1 cellular context compared by ENCODE assay signal in genomic region chr2:171244970-171245782, GRCh38.
A peak's percentile ranks its signal among the peaks of the same experiment; 100 is the strongest.
TF ChIP-seq lines count a peak whose summit lies in the region.

No MANE protein-coding gene starts in this region.

TF ChIP-seq in K562, 482 proteins besides CTCF, POLR2A, EP300 and RAD21 (continued from another document):
- no peak for TF ChIP-seq NR0B1 (IDR thresholded peaks at IDR 0.05; ENCODE audit: partially characterized antibody)
- TF ChIP-seq ZNF41 (CRISPR knock-in tag; conservative IDR thresholded peaks at IDR 0.05), result peak; percentile 37; the same call in 1 of the 2 replicates
- peak; percentile 91 for TF ChIP-seq PTRF (tag; IDR thresholded peaks at IDR 0.05)
- no peak for TF ChIP-seq BRF1 (IDR thresholded peaks at IDR 0.05; ENCODE audit: borderline replicate concordance, extremely low read depth, insufficient read length)
- peak; percentile 66 for TF ChIP-seq SMAD4 (CRISPR knock-in tag; conservative IDR thresholded peaks at IDR 0.05)
- peak; percentile 29; the same call in 1 of the 2 replicates for TF ChIP-seq TCF15 (CRISPR knock-in tag; IDR thresholded peaks at IDR 0.05)
- TF ChIP-seq ZNF583 (CRISPR knock-in tag; IDR thresholded peaks at IDR 0.05), result peak; percentile 76
- TF ChIP-seq ZBTB26 (CRISPR knock-in tag; IDR thresholded peaks at IDR 0.05), result no peak
- TF ChIP-seq ARID4B (CRISPR knock-in tag; IDR thresholded peaks at IDR 0.05), result no peak
- TF ChIP-seq NELFE (IDR thresholded peaks at IDR 0.05; ENCODE audit: insufficient read depth, insufficient read length), result no peak
- peak; percentile 39; the same call in 1 of the 2 replicates for TF ChIP-seq SMARCE1 (IDR thresholded peaks at IDR 0.05)
- TF ChIP-seq ZSCAN32 (CRISPR knock-in tag; IDR thresholded peaks at IDR 0.05), result no peak
- TF ChIP-seq BHLHE40 (IDR thresholded peaks at IDR 0.05; ENCODE audit: low read length), result peak; percentile 30; the same call in 1 of the 2 replicates
- TF ChIP-seq NFE2L1 (tag; IDR thresholded peaks at IDR 0.05; ENCODE audit: borderline replicate concordance, low read depth), result peak; percentile 34; the same call in 1 of the 2 replicates
- peak; percentile 81 for TF ChIP-seq TEAD2 (tag; IDR thresholded peaks at IDR 0.05)
- no peak for TF ChIP-seq CEBPG (CRISPR knock-in tag; IDR thresholded peaks at IDR 0.05)
- peak in 1 of 2 experiments; percentile 31; a peak in 1 of 4 replicates for TF ChIP-seq CEBPG (tag; conservative IDR thresholded peaks at IDR 0.05 in 1 of 2, IDR thresholded peaks at IDR 0.05 in 1 of 2)
- TF ChIP-seq JUN (IDR thresholded peaks at IDR 0.05; ENCODE audit: borderline replicate concordance, low read depth, low read length), result peak; percentile 23; the same call in 1 of the 2 replicates
- no peak for TF ChIP-seq JUN (CRISPR knock-in tag; IDR thresholded peaks at IDR 0.05; ENCODE audit: borderline replicate concordance)
- TF ChIP-seq STAG1 (CRISPR knock-in tag; IDR thresholded peaks at IDR 0.05; ENCODE audit: borderline replicate concordance), result 0 out of 2 replicates have a peak, but pooled peaks have one; percentile 17
